ENCODE assay signal across 8 cellular contexts in the genomic region with DNA sequence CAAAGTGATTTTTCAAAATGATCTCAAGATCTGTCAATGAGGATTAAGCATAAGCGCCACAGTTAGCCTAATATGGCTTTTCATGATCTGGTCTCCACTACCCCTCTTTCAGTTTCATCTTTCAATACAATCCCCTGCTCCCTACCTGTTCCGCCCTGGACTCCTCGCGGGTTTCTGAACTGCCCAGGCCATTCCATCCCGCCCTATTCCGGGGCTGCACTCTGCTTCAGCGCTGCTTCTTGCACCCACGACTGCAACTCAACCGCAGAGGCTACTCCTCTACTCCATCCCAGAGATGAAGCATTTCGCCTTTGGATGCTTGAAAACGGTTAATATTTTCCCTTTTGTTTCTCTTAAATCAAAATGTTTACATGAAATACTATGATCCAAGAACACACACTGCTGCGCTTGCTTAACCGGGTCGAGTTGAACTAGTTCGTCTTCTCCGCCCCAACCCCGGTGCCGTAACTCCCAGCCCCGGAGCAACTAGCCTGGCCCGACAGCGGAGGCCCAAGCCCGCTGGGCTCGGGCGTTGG. TPM values are rescaled to one million over a fixed set of nuclear protein-coding genes. Genes with fewer than 3 reads are reported as not detected.
DNase-seq lines count a peak whose midpoint lies in the region; ATAC-seq and TF ChIP-seq lines count a peak whose summit lies in the region.

No MANE protein-coding gene starts in this region.

- intact Hi-C loops in breast epithelium (cut with DNase I; ENCODE audit: low total_unique reads) (no loop called here), left lung (cut with DNase I) (no loop called here)

- ATAC-seq in HG02798 (IDR thresholded peaks at IDR 0.05; ENCODE audit: poor library complexity, unreplicated experiment) (peak; percentile 16), left lung (peak; percentile 56), thoracic aorta (ENCODE audit: insufficient number of reproducible peaks, low FRiP score, low read depth) (peak; percentile 24)

- TF ChIP-seq POLR2A in breast epithelium (IDR thresholded peaks at IDR 0.05), result no peak

- H3K27ac ChIP-seq in breast epithelium, result peak overlapping the region; percentile 91 to 95
- H3K27ac ChIP-seq in left lung, result peak overlapping the region; percentile 96 to 98
- H3K27ac ChIP-seq in thoracic aorta, result peak overlapping the region; percentile 89 to 90

- DNase-seq in activated gamma-delta T cell (lab: John Stamatoyannopoulos, UW), result peak; percentile 10
- DNase-seq in activated gamma-delta T cell treated with Interleukin-2 at 50 U/mL for 16 hours, result no peak
- DNase-seq in NCI-H748 (lab: John Stamatoyannopoulos, UW; ENCODE audit: unreplicated experiment), result peak; percentile 79
- DNase-seq in breast epithelium (ENCODE audit: low spot score in 2 of 2), result peak in 1 of 2 donors; percentile 22
- peak in 1 of 2 donors; percentile 72 for DNase-seq in left lung
- no peak for DNase-seq in thoracic aorta (ENCODE audit: low spot score)
- no peak for DNase-seq in retina

- H3K4me3 ChIP-seq in breast epithelium (peak overlapping the region; percentile 69 to 96 (median 76)), left lung (peak overlapping the region; percentile 65 to 75), thoracic aorta (peak overlapping the region; percentile 81)

- no peaks in the 10 kb centered on the region for H3K36me3 ChIP-seq in breast epithelium
- no peaks in the 10 kb centered on the region for H3K36me3 ChIP-seq in left lung
- H3K36me3 ChIP-seq in thoracic aorta, result no peaks in the 10 kb centered on the region

- peaks cover 0 to 11% of the 10 kb centered on the region in 2 donors for H3K4me1 ChIP-seq in breast epithelium
- H3K4me1 ChIP-seq in left lung, result peaks cover 6 to 45% of the 10 kb centered on the region in 2 donors
- peaks cover 24 to 47% of the 10 kb centered on the region in 2 donors for H3K4me1 ChIP-seq in thoracic aorta (ENCODE audit: control insufficient read depth in 1 of 2, low read depth in 2 of 2)

- H3K9me3 ChIP-seq in breast epithelium (no peaks in the 10 kb centered on the region), left lung (no peaks in the 10 kb centered on the region), thoracic aorta (no peaks in the 10 kb centered on the region)

- H3K27me3 ChIP-seq in breast epithelium (no peaks in the 10 kb centered on the region), left lung (no peaks in the 10 kb centered on the region), thoracic aorta (replicated peaks; ENCODE audit: insufficient read depth) (no peaks in the 10 kb centered on the region)

- TF ChIP-seq CTCF in breast epithelium (IDR thresholded peaks at IDR 0.05) (no peak), left lung (IDR thresholded peaks at IDR 0.05) (no peak), thoracic aorta (IDR thresholded peaks at IDR 0.05) (no peak)

RNA-seq across cellular contexts. Expression of gene OTULIN, which starts 0.7 kb away (rescaled TPM):
- 10 to 100 TPM; 31.0 to 63.7 (median 47.2) TPM for total RNA-seq in breast epithelium
- total RNA-seq in left lung, result 10 to 100 TPM; 31.1 to 34.3 TPM
- total RNA-seq in thoracic aorta, result 10 to 100 TPM; 52.5 to 52.9 TPM

Comparison
In these comparisons a context has a peak if more than half of its experiments do, and no peak if none do; other contexts are left out.
1. DNase-seq: peak in activated gamma-delta T cell (single experiment) and NCI-H748 (single experiment); none in activated gamma-delta T cell treated with Interleukin-2 at 50 U/mL for 16 hours (single experiment), thoracic aorta (single experiment) and retina (single experiment).
2. Peak in every context shown above with its lines, with median percentiles within 50 percentile points of each other: ATAC-seq, H3K27ac ChIP-seq and H3K4me3 ChIP-seq.